Comparison of ENCODE assay signal across 15 cellular contexts in genomic region chr16:50617630-50618184, GRCh38.
"Had no signal": no experiment of that assay in that cellular context is flagged by ENCODE, and none has a peak within 500 bp of the region (broad histone marks: within the 10 kb centered on the region; RNA-seq: fewer than 3 reads in every experiment).

No MANE protein-coding gene starts in this region.

- H3K27me3 ChIP-seq: suprapubic skin had no signal

- H3K27ac Mint-ChIP-seq: memory B cell had no signal

- H3K4me1 ChIP-seq: prostate gland had no signal

- H3K27ac ChIP-seq: left ventricle myocardium inferior, suprapubic skin had no signal

- H3K9me3 ChIP-seq: left ventricle myocardium inferior, prostate gland, suprapubic skin had no signal

- H3K4me1 Mint-ChIP-seq: memory B cell had no signal

- H3K36me3 ChIP-seq: left ventricle myocardium inferior, prostate gland, suprapubic skin had no signal

- H3K9me3 Mint-ChIP-seq: activated naive CD4-positive, alpha-beta T cell treated with anti-CD3 and anti-CD28 coated beads, Interleukin-2, amount 50 U/mL, for 72 hours; activated T-cell treated with anti-CD3 and anti-CD28 coated beads, Interleukin-2, amount 50 U/mL, for 24 hours; memory B cell; neural crest cell; type B pancreatic cell had no signal

- DNase-seq: activated CD4-positive, CD25-positive, alpha-beta regulatory T cell; activated effector memory CD4-positive, alpha-beta T cell treated with Interleukin-2 at 50 U/mL for 16 hours; activated T-cell treated with anti-CD3 and anti-CD28 coated beads, Interleukin-2, amount 50 U/mL, for 24 hours; caudate nucleus; erythroblast; islet precursor cell; left ventricle myocardium inferior; stimulated activated naive CD8-positive, alpha-beta T cell treated with anti-CD3 and anti-CD28 coated beads, Interleukin-15, Interleukin-2, amounts not matched to agents 100 U/mL and 50 U/mL, for 24 hours; SW 1271 had no signal

- H3K4me3 ChIP-seq: left ventricle myocardium inferior, prostate gland, suprapubic skin had no signal

- H3K4me3 Mint-ChIP-seq: activated T-cell treated with anti-CD3 and anti-CD28 coated beads, Interleukin-2, amount 50 U/mL, for 24 hours; memory B cell; neural crest cell; type B pancreatic cell had no signal

- H3K27me3 Mint-ChIP-seq: activated T-cell treated with anti-CD3 and anti-CD28 coated beads, Interleukin-2, amount 50 U/mL, for 24 hours; type B pancreatic cell had no signal

- H3K36me3 Mint-ChIP-seq: activated naive CD4-positive, alpha-beta T cell treated with anti-CD3 and anti-CD28 coated beads, Interleukin-2, amount 50 U/mL, for 72 hours; memory B cell had no signal
